9 cellular contexts compared by ENCODE assay signal in genomic region chr13:98476106-98476505, GRCh38.
A peak's percentile ranks its signal among the peaks of the same experiment; 100 is the strongest.
DNase-seq lines count a peak whose midpoint lies in the region; ATAC-seq and TF ChIP-seq lines count a peak whose summit lies in the region.
"Had no signal": no experiment of that assay in that cellular context is flagged by ENCODE, and none has a peak within 500 bp of the region (broad histone marks: within the 10 kb centered on the region; RNA-seq: fewer than 3 reads in every experiment).

No MANE protein-coding gene starts in this region.

- no peaks in the 10 kb centered on the region for H3K9me3 Mint-ChIP-seq in activated CD8-positive, alpha-beta T cell treated with anti-CD3 and anti-CD28 coated beads for 36 hours

- H3K27me3 ChIP-seq in hepatocyte: no peaks in the 10 kb centered on the region
- no peaks in the 10 kb centered on the region for H3K27me3 ChIP-seq in colonic mucosa
- H3K27me3 ChIP-seq in ascending aorta: no peaks in the 10 kb centered on the region

- ATAC-seq in HG03097 (IDR thresholded peaks at IDR 0.05; ENCODE audit: low FRiP score, unreplicated experiment): peak; percentile 28
- peak; percentile 43 for ATAC-seq in activated CD8-positive, alpha-beta T cell treated with anti-CD3 and anti-CD28 coated beads for 36 hours

- H3K36me3 Mint-ChIP-seq in activated CD8-positive, alpha-beta T cell treated with anti-CD3 and anti-CD28 coated beads for 36 hours (ENCODE audit: low read depth): peaks cover 61% of the 10 kb centered on the region

- H3K9me3 ChIP-seq in hepatocyte (ENCODE audit: low read depth): no peaks in the 10 kb centered on the region
- no peaks in the 10 kb centered on the region for H3K9me3 ChIP-seq in colonic mucosa
- H3K9me3 ChIP-seq in ascending aorta: no peaks in the 10 kb centered on the region

- H3K27ac ChIP-seq in hepatocyte (peak overlapping the region; percentile 34), colonic mucosa (no peak overlapping the region), ascending aorta (peak overlapping the region in 1 of 2 donors; percentile 38)
- H3K27ac ChIP-seq: 22Rv1 had no signal

- H3K4me3 ChIP-seq in hepatocyte (no peak overlapping the region), colonic mucosa (no peak overlapping the region), ascending aorta (no peak overlapping the region)

- H3K4me1 Mint-ChIP-seq in activated CD8-positive, alpha-beta T cell treated with anti-CD3 and anti-CD28 coated beads for 36 hours (ENCODE audit: low read depth): peaks cover 67% of the 10 kb centered on the region

- POLR2A ChIA-PET in activated CD8-positive, alpha-beta T cell treated with anti-CD3 and anti-CD28 coated beads for 36 hours (lab: Charles Lee): interaction anchor here (0.8 to 1.3 kb wide), 3 partner anchors 41 to 70 kb away, joined by 3 to 5 read pairs (median 3); no protein-coding TSS in a partner anchor

- no peaks in the 10 kb centered on the region for H3K27me3 Mint-ChIP-seq in activated CD8-positive, alpha-beta T cell treated with anti-CD3 and anti-CD28 coated beads for 36 hours

- H3K4me1 ChIP-seq in hepatocyte (ENCODE audit: insufficient read depth) (peaks cover 20% of the 10 kb centered on the region), colonic mucosa (peaks cover 6% of the 10 kb centered on the region), ascending aorta (peaks cover 0 to 8% of the 10 kb centered on the region in 2 donors)

- WGBS in hepatocyte (ENCODE audit: low lambda C conversion rate, missing lambda C conversion rate): 60% methylated on average over 5 of the region's 5 CpGs

- no peak overlapping the region for H2AFZ ChIP-seq in hepatocyte

- no peak for TF ChIP-seq CTCF in activated CD8-positive, alpha-beta T cell treated with anti-CD3 and anti-CD28 coated beads for 36 hours (IDR thresholded peaks at IDR 0.05)
- TF ChIP-seq CTCF in hepatocyte (IDR thresholded peaks at IDR 0.05; ENCODE audit: poor library complexity) (no peak), colonic mucosa (IDR thresholded peaks at IDR 0.05) (no peak), ascending aorta (IDR thresholded peaks at IDR 0.05) (no peak)

- no peak overlapping the region for H3K4me2 ChIP-seq in hepatocyte

- H3K36me3 ChIP-seq in hepatocyte (replicated peaks; ENCODE audit: insufficient read depth, low read depth): no peaks in the 10 kb centered on the region
- H3K36me3 ChIP-seq in colonic mucosa: peaks cover 7% of the 10 kb centered on the region
- H3K36me3 ChIP-seq in ascending aorta: peaks cover 14 to 26% of the 10 kb centered on the region in 2 donors

- CTCF ChIA-PET in activated CD8-positive, alpha-beta T cell treated with anti-CD3 and anti-CD28 coated beads for 36 hours (lab: Charles Lee): interaction anchor here (1.3 to 2.1 kb wide), 4 partner anchors 10 to 177 kb away, joined by 3 to 14 read pairs (median 9); no protein-coding TSS in a partner anchor

- H3K9me2 ChIP-seq in hepatocyte (replicated peaks; ENCODE audit: insufficient read depth): no peaks in the 10 kb centered on the region

- DNase-seq in NCI-H1417 (lab: John Stamatoyannopoulos, UW) (peak in 2 of 3 experiments; percentile 38 to 59), NCI-H1417 treated with DMSO at 0.1 percent for 48 hours (lab: John Stamatoyannopoulos, UW) (no peak), hepatocyte (ENCODE audit: low spot score) (no peak), colonic mucosa (no peak), ascending aorta (ENCODE audit: low spot score in 2 of 2) (no peak)
- DNase-seq in activated CD8-positive, alpha-beta T cell treated with anti-CD3 and anti-CD28 coated beads for 36 hours: peak; percentile 71
- DNase-seq in stimulated activated CD8-positive, alpha-beta memory T cell treated with anti-CD3 and anti-CD28 coated beads, Interleukin-2, amount 100 ng/mL, for 48 hours (ENCODE audit: low read depth in 2 of 2): peak; percentile 39 to 51

- H4K20me1 ChIP-seq in hepatocyte (ENCODE audit: insufficient read depth, poor library complexity, severe bottlenecking): peaks cover 8% of the 10 kb centered on the region

- intact Hi-C loops in activated CD8-positive, alpha-beta T cell treated with anti-CD3 and anti-CD28 coated beads for 36 hours (cut with micrococcal nuclease): loop anchor here (2.0 to 5.0 kb wide), 2 partner anchors 36 to 99 kb away; no protein-coding TSS in a partner anchor
- intact Hi-C loops in colonic mucosa (cut with DNase I) (no loop called here), ascending aorta (cut with DNase I) (no loop called here)

- peak overlapping the region; percentile 56 for H3K4me3 Mint-ChIP-seq in activated CD8-positive, alpha-beta T cell treated with anti-CD3 and anti-CD28 coated beads for 36 hours

- H3K79me2 ChIP-seq in hepatocyte: peaks cover 60% of the 10 kb centered on the region

- no peak overlapping the region for H3K9ac ChIP-seq in colonic mucosa (ENCODE audit: low read depth in 2 of 2, low read length in 2 of 2)

- peak overlapping the region; percentile 81 for H3K27ac Mint-ChIP-seq in activated CD8-positive, alpha-beta T cell treated with anti-CD3 and anti-CD28 coated beads for 36 hours

Comparison
In these comparisons a context has a peak if more than half of its experiments do, and no peak if none do; other contexts are left out.
1. DNase-seq: peak in NCI-H1417 (2 of 3), activated CD8-positive, alpha-beta T cell treated with anti-CD3 and anti-CD28 coated beads for 36 hours (single experiment) and stimulated activated CD8-positive, alpha-beta memory T cell treated with anti-CD3 and anti-CD28 coated beads, Interleukin-2, amount 100 ng/mL, for 48 hours (2 of 2); none in NCI-H1417 treated with DMSO at 0.1 percent for 48 hours (single experiment), hepatocyte (single experiment), colonic mucosa (single experiment) and ascending aorta (0 of 2).